ENCODE assay signal across 9 cellular contexts in genomic region chr10:126101744-126102143, GRCh38.
DNase-seq lines count a peak whose midpoint lies in the region; ATAC-seq and TF ChIP-seq lines count a peak whose summit lies in the region.
"Had no signal": no experiment of that assay in that cellular context is flagged by ENCODE, and none has a peak within 500 bp of the region (broad histone marks: within the 10 kb centered on the region; RNA-seq: fewer than 3 reads in every experiment).

No MANE protein-coding gene starts in this region.

- H3K9me3 Mint-ChIP-seq in endothelial cell (ENCODE audit: unreplicated experiment) (no peaks in the 10 kb centered on the region), mesothelial cell of epicardium (no peaks in the 10 kb centered on the region)

- peaks cover 2% of the 10 kb centered on the region for H3K27me3 Mint-ChIP-seq in endothelial cell (ENCODE audit: unreplicated experiment)
- H3K27me3 Mint-ChIP-seq in mesothelial cell of epicardium (ENCODE audit: low read depth): peaks cover 10% of the 10 kb centered on the region

- H3K4me1 Mint-ChIP-seq in endothelial cell (ENCODE audit: unreplicated experiment) (no peaks in the 10 kb centered on the region), mesothelial cell of epicardium (no peaks in the 10 kb centered on the region)

- no peak overlapping the region for H3K4me3 ChIP-seq in HAP-1
- H3K4me3 ChIP-seq: coronary artery had no signal

- TF ChIP-seq CTCF in endothelial cell (IDR thresholded peaks at IDR 0.05; ENCODE audit: unreplicated experiment): no peak
- no peak for TF ChIP-seq CTCF in mesothelial cell of epicardium (IDR thresholded peaks at IDR 0.05; ENCODE audit: unreplicated experiment)

- H3K27ac Mint-ChIP-seq in endothelial cell (ENCODE audit: unreplicated experiment) (no peak overlapping the region), mesothelial cell of epicardium (no peak overlapping the region)

- H3K27me3 ChIP-seq in HAP-1 (ENCODE audit: low read depth): no peaks in the 10 kb centered on the region

- no peak overlapping the region for H3K4me3 Mint-ChIP-seq in endothelial cell (ENCODE audit: unreplicated experiment)
- no peak overlapping the region for H3K4me3 Mint-ChIP-seq in mesothelial cell of epicardium

- H3K36me3 Mint-ChIP-seq in endothelial cell (ENCODE audit: low read depth, unreplicated experiment) (peaks cover 1% of the 10 kb centered on the region), mesothelial cell of epicardium (no peaks in the 10 kb centered on the region)

- no peaks in the 10 kb centered on the region for H3K9me3 ChIP-seq in HAP-1

- ATAC-seq in GM18867 (IDR thresholded peaks at IDR 0.05; ENCODE audit: unreplicated experiment): peak; percentile 97
- peak; percentile 71 for ATAC-seq in GM21737 (IDR thresholded peaks at IDR 0.05; ENCODE audit: unreplicated experiment)
- peak; percentile 89 for ATAC-seq in HG03565 (IDR thresholded peaks at IDR 0.05; ENCODE audit: unreplicated experiment)

- DNase-seq in medulla oblongata (ENCODE audit: extremely low spot score): peak; percentile 41
- DNase-seq in HAP-1 (ENCODE audit: low spot score in 2 of 2): no peak
- no peak for DNase-seq in GOT3 (lab: John Stamatoyannopoulos, UW)
- DNase-seq in endothelial cell (ENCODE audit: low spot score): no peak
- no peak for DNase-seq in mesothelial cell of epicardium (ENCODE audit: low spot score in 2 of 2, unreplicated experiment in 2 of 2)

- H3K36me3 ChIP-seq in HAP-1 (replicated peaks): no peaks in the 10 kb centered on the region

- in situ Hi-C loops in HAP-1 (cut with MboI; ENCODE audit: low sequenced_read_pairs): no loop called here

- no peaks in the 10 kb centered on the region for H3K4me1 ChIP-seq in HAP-1
